7 cellular contexts compared by ENCODE assay signal in the genomic region with DNA sequence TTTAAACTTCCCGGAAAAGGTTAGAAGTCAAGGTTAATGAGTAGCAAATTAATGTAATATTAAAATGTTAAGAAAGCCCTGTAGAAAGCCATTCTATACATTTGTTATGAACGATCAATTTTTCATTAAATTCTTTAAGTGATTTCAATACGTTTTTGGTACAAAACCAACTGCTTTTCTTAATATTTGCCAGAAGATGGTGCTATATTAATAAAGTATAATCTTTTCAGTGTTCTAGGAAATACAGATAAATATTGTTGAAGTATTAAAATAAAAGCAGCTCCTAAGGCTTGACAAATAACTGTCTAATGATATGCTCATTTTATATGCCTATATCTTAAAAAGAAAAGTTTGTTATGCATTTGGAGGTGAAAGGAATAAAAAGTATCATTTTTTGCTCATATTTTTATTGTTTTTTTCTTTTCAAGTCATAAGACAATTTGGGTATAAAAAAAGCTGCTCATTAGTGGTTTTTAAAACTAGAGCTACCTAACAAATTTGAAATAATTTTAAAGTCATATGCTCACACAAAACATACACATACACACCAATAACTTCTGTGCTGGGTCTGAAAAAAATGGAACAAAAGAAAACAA.
DNase-seq lines count a peak whose midpoint lies in the region; ATAC-seq and TF ChIP-seq lines count a peak whose summit lies in the region.

No MANE protein-coding gene starts in this region.

- H3K27me3 ChIP-seq in ascending aorta: no peaks in the 10 kb centered on the region

- intact Hi-C loops in ascending aorta (cut with DNase I): no loop called here

- peak; percentile 12 for TF ChIP-seq CTCF in GM12865 (IDR thresholded peaks at IDR 0.05; ENCODE audit: insufficient read depth, low read depth, low read length, missing control alignments)
- peak in 2 of 3 experiments; percentile 11 to 46 for TF ChIP-seq CTCF in ascending aorta (IDR thresholded peaks at IDR 0.05)

- no peak overlapping the region for H3K27ac ChIP-seq in ascending aorta

- H3K4me3 ChIP-seq in GM12865 (ENCODE audit: low read depth, low read length) (no peak overlapping the region), ascending aorta (no peak overlapping the region)

- no peaks in the 10 kb centered on the region for H3K36me3 ChIP-seq in ascending aorta

- ATAC-seq in HG03457 (IDR thresholded peaks at IDR 0.05; ENCODE audit: unreplicated experiment) (no peak), GM18870 (IDR thresholded peaks at IDR 0.05; ENCODE audit: unreplicated experiment) (no peak)

- H3K9me3 ChIP-seq in ascending aorta: no peaks in the 10 kb centered on the region

- H3K4me1 ChIP-seq in ascending aorta: no peaks in the 10 kb centered on the region

- no peak for DNase-seq in GM12865 (ENCODE audit: low read depth)
- peak; percentile 4 for DNase-seq in NCI-H2029 (lab: John Stamatoyannopoulos, UW)
- DNase-seq in ascending aorta (ENCODE audit: low spot score in 2 of 2): no peak
- peak; percentile 16 for DNase-seq in myocyte (ENCODE audit: low read depth)
- no peak for DNase-seq in HuH-7 (ENCODE audit: low spot score)

Comparison
In these comparisons a context has a peak if more than half of its experiments do, and no peak if none do; other contexts are left out.
1. DNase-seq: peak in NCI-H2029 (single experiment) and myocyte (single experiment); none in GM12865 (single experiment), ascending aorta (0 of 2) and HuH-7 (single experiment).